Comparison of ENCODE assay signal across 8 cellular contexts in genomic region chr11:119205574-119206511, GRCh38. TPM values are rescaled to one million over a fixed set of nuclear protein-coding genes. Genes with fewer than 3 reads are reported as not detected.
DNase-seq lines count a peak whose midpoint lies in the region; ATAC-seq and TF ChIP-seq lines count a peak whose summit lies in the region.

CBL (plus strand) TSS chr11:119206339; CDS start chr11:119206418, 79 bp downstream.

- peak; percentile 78 for TF ChIP-seq CTCF in natural killer cell (IDR thresholded peaks at IDR 0.05)

- H3K4me1 Mint-ChIP-seq in activated T-helper 17 cell treated with anti-CD3 and anti-CD28 coated beads, Interleukin-2, amount 50 U/mL, for 72 hours: peaks cover 15% of the 10 kb centered on the region
- H3K4me1 Mint-ChIP-seq in natural killer cell: peaks cover 13 to 21% of the 10 kb centered on the region in 2 donors

- ATAC-seq in GM21825 (IDR thresholded peaks at IDR 0.05; ENCODE audit: unreplicated experiment) (peak; percentile 78), natural killer cell (peak; percentile 91 to 98 (median 92))
- ATAC-seq in activated T-helper 17 cell treated with anti-CD3 and anti-CD28 coated beads, Interleukin-2, amount 50 U/mL, for 72 hours (replicated peaks): peak; percentile 89

- peak; percentile 92 for DNase-seq in Daoy (ENCODE audit: low read depth)
- peak; percentile 82 to 83 for DNase-seq in Kasumi-1 (lab: John Stamatoyannopoulos, UW)
- peak; percentile 86 for DNase-seq in RPMI7951 (ENCODE audit: low read depth)
- peak; percentile 85 for DNase-seq in fibroblast of peridontal ligament (ENCODE audit: extremely low read depth)
- DNase-seq in natural killer cell: peak; percentile 94
- DNase-seq in stimulated activated naive CD4-positive, alpha-beta T cell (lab: John Stamatoyannopoulos, UW): peak; percentile 85 to 97 (median 94)

- no peaks in the 10 kb centered on the region for H3K27me3 Mint-ChIP-seq in activated T-helper 17 cell treated with anti-CD3 and anti-CD28 coated beads, Interleukin-2, amount 50 U/mL, for 72 hours
- no peaks in the 10 kb centered on the region for H3K27me3 Mint-ChIP-seq in natural killer cell (ENCODE audit: low read depth in 2 of 2)

- peaks cover 13% of the 10 kb centered on the region for H3K36me3 Mint-ChIP-seq in activated T-helper 17 cell treated with anti-CD3 and anti-CD28 coated beads, Interleukin-2, amount 50 U/mL, for 72 hours (ENCODE audit: low read depth)
- no peaks in the 10 kb centered on the region for H3K36me3 Mint-ChIP-seq in natural killer cell

- H3K4me3 Mint-ChIP-seq in activated T-helper 17 cell treated with anti-CD3 and anti-CD28 coated beads, Interleukin-2, amount 50 U/mL, for 72 hours: peak within 1 kb of the TSS; percentile 96
- H3K4me3 Mint-ChIP-seq in natural killer cell: peak within 1 kb of the TSS; percentile 95

- H3K27ac Mint-ChIP-seq in activated T-helper 17 cell treated with anti-CD3 and anti-CD28 coated beads, Interleukin-2, amount 50 U/mL, for 72 hours: peak within 1 kb of the TSS; percentile 94
- peak within 1 kb of the TSS; percentile 81 to 87 for H3K27ac Mint-ChIP-seq in natural killer cell

- H3K9me3 Mint-ChIP-seq in activated T-helper 17 cell treated with anti-CD3 and anti-CD28 coated beads, Interleukin-2, amount 50 U/mL, for 72 hours: no peaks in the 10 kb centered on the region
- H3K9me3 Mint-ChIP-seq in natural killer cell: no peaks in the 10 kb centered on the region

- intact Hi-C loops in natural killer cell (cut with micrococcal nuclease): loop anchor here (5.0 kb wide), 3 partner anchors 76 to 189 kb away; partner anchors contain the start of genes RPS25 and TRAPPC4

RNA-seq across cellular contexts. Expression of gene CBL, which starts in this region (rescaled TPM):
- 7.3 and 11.1 TPM in 2 replicates for total RNA-seq in Daoy (2014; rRNA removed; shearing (Covaris generic))
- total RNA-seq in RPMI7951 (2014; rRNA removed; shearing (Covaris generic)): 12.7 and 14.1 TPM in 2 replicates
- total RNA-seq in activated T-helper 17 cell treated with anti-CD3 and anti-CD28 coated beads, Interleukin-2, amount 50 U/mL, for 72 hours: 10 to 100 TPM; 35.9 to 41.7 TPM
- total RNA-seq in natural killer cell: 10 to 100 TPM; 29.0 to 32.5 (median 30.1) TPM

Comparison
In these comparisons a context has a peak if more than half of its experiments do, and no peak if none do; other contexts are left out.
1. Peak in every context shown above with its lines: DNase-seq and ATAC-seq.